17 cellular contexts compared by ENCODE assay signal in the genomic region with DNA sequence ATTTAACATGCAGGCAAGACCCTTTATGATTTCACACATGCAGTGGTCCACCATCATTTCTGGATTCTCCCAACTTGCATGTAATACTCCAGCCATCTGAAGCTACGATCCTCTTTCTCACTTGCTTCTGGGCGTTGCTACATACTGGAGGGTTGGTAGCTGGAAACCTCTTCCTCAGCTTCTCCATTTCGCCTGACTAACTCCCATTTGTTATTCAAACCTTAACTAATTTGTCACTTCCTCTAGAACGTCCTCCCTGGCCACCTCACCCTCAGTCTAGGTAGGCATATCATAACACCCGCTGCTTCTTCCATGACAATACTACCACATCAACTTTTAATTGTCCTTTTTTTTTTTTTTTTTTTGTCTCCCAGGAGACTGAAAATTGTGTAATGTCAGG.
DNase-seq lines count a peak whose midpoint lies in the region; ATAC-seq and TF ChIP-seq lines count a peak whose summit lies in the region.
"Had no signal": no experiment of that assay in that cellular context is flagged by ENCODE, and none has a peak within 500 bp of the region (broad histone marks: within the 10 kb centered on the region; RNA-seq: fewer than 3 reads in every experiment).

No MANE protein-coding gene starts in this region.

- peak overlapping the region; percentile 32 for H3K27ac Mint-ChIP-seq in activated naive CD8-positive, alpha-beta T cell treated with anti-CD3 and anti-CD28 coated beads, Interleukin-2, amount 10 ng/mL, durations not matched to agents 7 days and 5 days
- H3K27ac Mint-ChIP-seq in activated naive CD8-positive, alpha-beta T cell treated with anti-CD3 and anti-CD28 coated beads, Interleukin-2, amount 50 U/mL, for 24 hours: no peak overlapping the region
- peak overlapping the region; percentile 94 for H3K27ac Mint-ChIP-seq in WTC11
- H3K27ac Mint-ChIP-seq: activated CD4-positive, alpha-beta T cell treated with anti-CD3 and anti-CD28 coated beads, Interleukin-2, amount 10 ng/mL, durations not matched to agents 24 days and 14 days; activated T-cell treated with anti-CD3 and anti-CD28 coated beads, Interleukin-2, amount 50 U/mL, for 24 hours; CD8-positive, alpha-beta T cell had no signal

- intact Hi-C loops in transverse colon (cut with DNase I; ENCODE audit: low total_unique reads): no loop called here

- H3K9me3 ChIP-seq in iPS-15b (ENCODE audit: control insufficient read depth, insufficient read depth, low read length) (no peaks in the 10 kb centered on the region), transverse colon (no peaks in the 10 kb centered on the region)
- H3K9me3 ChIP-seq: left ventricle myocardium inferior had no signal

- CTCF ChIA-PET in WTC11 (lab: Charles Lee): interaction anchor here (0.9 to 1.8 kb wide), 4 partner anchors 10 to 160 kb away, joined by 4 to 5 read pairs (median 4); a partner anchor contains a TSS

- TF ChIP-seq EP300 in transverse colon (IDR thresholded peaks at IDR 0.05; ENCODE audit: low read depth): no peak

- H3K36me3 ChIP-seq in iPS-15b (ENCODE audit: control insufficient read depth, insufficient read depth, low read length) (no peaks in the 10 kb centered on the region), transverse colon (no peaks in the 10 kb centered on the region)
- H3K36me3 ChIP-seq: left ventricle myocardium inferior had no signal

- H3K27me3 ChIP-seq in iPS-15b (ENCODE audit: control insufficient read depth, insufficient read depth, low read length) (no peaks in the 10 kb centered on the region), transverse colon (no peaks in the 10 kb centered on the region)

- 74 to 78% methylated on average over 4 to 5 of the region's 5 CpGs for WGBS in transverse colon (ENCODE audit: low coverage in 1 of 2), 2 donors

- no peak for TF ChIP-seq POLR2A in transverse colon (IDR thresholded peaks at IDR 0.05)

- H3K27me3 Mint-ChIP-seq in activated naive CD8-positive, alpha-beta T cell treated with anti-CD3 and anti-CD28 coated beads, Interleukin-2, amount 10 ng/mL, durations not matched to agents 7 days and 5 days: peaks cover 9% of the 10 kb centered on the region
- peaks cover 4% of the 10 kb centered on the region for H3K27me3 Mint-ChIP-seq in activated naive CD8-positive, alpha-beta T cell treated with anti-CD3 and anti-CD28 coated beads, Interleukin-2, amount 50 U/mL, for 24 hours
- H3K27me3 Mint-ChIP-seq in WTC11 (ENCODE audit: low read depth): no peaks in the 10 kb centered on the region

- no peak overlapping the region for H3K4me3 Mint-ChIP-seq in activated naive CD8-positive, alpha-beta T cell treated with anti-CD3 and anti-CD28 coated beads, Interleukin-2, amount 10 ng/mL, durations not matched to agents 7 days and 5 days
- H3K4me3 Mint-ChIP-seq in activated naive CD8-positive, alpha-beta T cell treated with anti-CD3 and anti-CD28 coated beads, Interleukin-2, amount 50 U/mL, for 24 hours: no peak overlapping the region
- peak overlapping the region; percentile 2 for H3K4me3 Mint-ChIP-seq in WTC11
- H3K4me3 Mint-ChIP-seq: activated CD4-positive, alpha-beta T cell treated with anti-CD3 and anti-CD28 coated beads, Interleukin-2, amount 10 ng/mL, durations not matched to agents 24 days and 14 days; activated T-cell treated with anti-CD3 and anti-CD28 coated beads, Interleukin-2, amount 50 U/mL, for 24 hours; CD8-positive, alpha-beta T cell had no signal

- peaks cover 49% of the 10 kb centered on the region for H3K4me1 Mint-ChIP-seq in activated naive CD8-positive, alpha-beta T cell treated with anti-CD3 and anti-CD28 coated beads, Interleukin-2, amount 10 ng/mL, durations not matched to agents 7 days and 5 days
- peaks cover 44% of the 10 kb centered on the region for H3K4me1 Mint-ChIP-seq in activated naive CD8-positive, alpha-beta T cell treated with anti-CD3 and anti-CD28 coated beads, Interleukin-2, amount 50 U/mL, for 24 hours
- peaks cover 83% of the 10 kb centered on the region for H3K4me1 Mint-ChIP-seq in WTC11

- peaks cover 14% of the 10 kb centered on the region for H3K36me3 Mint-ChIP-seq in activated naive CD8-positive, alpha-beta T cell treated with anti-CD3 and anti-CD28 coated beads, Interleukin-2, amount 10 ng/mL, durations not matched to agents 7 days and 5 days
- no peaks in the 10 kb centered on the region for H3K36me3 Mint-ChIP-seq in activated naive CD8-positive, alpha-beta T cell treated with anti-CD3 and anti-CD28 coated beads, Interleukin-2, amount 50 U/mL, for 24 hours (ENCODE audit: low read depth)
- H3K36me3 Mint-ChIP-seq in WTC11: 0 out of 2 replicates have a peak, but pooled peaks cover 2% of the 10 kb centered on the region
- H3K36me3 Mint-ChIP-seq: CD8-positive, alpha-beta T cell had no signal

- TF ChIP-seq CTCF in WTC11 (IDR thresholded peaks at IDR 0.05): no peak
- no peak for TF ChIP-seq CTCF in transverse colon (IDR thresholded peaks at IDR 0.05)

- H3K4me1 ChIP-seq in iPS-15b (ENCODE audit: control insufficient read depth, insufficient read depth, low read length) (peaks cover 51% of the 10 kb centered on the region), transverse colon (peaks cover 16 to 75% (median 57%) of the 10 kb centered on the region in 4 donors)

- POLR2A ChIA-PET in activated naive CD8-positive, alpha-beta T cell treated with anti-CD3 and anti-CD28 coated beads, Interleukin-2, amount 10 ng/mL, durations not matched to agents 7 days and 5 days (lab: Charles Lee): interaction anchor here (0.9 kb wide), 1 partner anchor 15 kb away, joined by 3 read pairs; no protein-coding TSS in a partner anchor
- POLR2A ChIA-PET in WTC11 (lab: Charles Lee): interaction anchor here (0.6 to 0.7 kb wide), 2 partner anchors 39 to 574 kb away, joined by 3 to 4 read pairs; no protein-coding TSS in a partner anchor

- no peak for ATAC-seq in activated naive CD8-positive, alpha-beta T cell treated with anti-CD3 and anti-CD28 coated beads, Interleukin-2, amount 10 ng/mL, durations not matched to agents 7 days and 5 days (ENCODE audit: low read depth)
- ATAC-seq in activated naive CD8-positive, alpha-beta T cell treated with anti-CD3 and anti-CD28 coated beads, Interleukin-2, amount 50 U/mL, for 24 hours: no peak
- ATAC-seq in WTC11 (peak; percentile 87), HG03196 (IDR thresholded peaks at IDR 0.05; ENCODE audit: unreplicated experiment) (no peak), GM18861 (IDR thresholded peaks at IDR 0.05; ENCODE audit: unreplicated experiment) (no peak), HG03159 (IDR thresholded peaks at IDR 0.05; ENCODE audit: unreplicated experiment) (no peak)
- ATAC-seq: CD8-positive, alpha-beta T cell had no signal

- H3K9ac ChIP-seq in iPS-15b (ENCODE audit: low read depth, low read length): no peak overlapping the region

- H3K27ac ChIP-seq in transverse colon: peak overlapping the region; percentile 40 to 58 (median 46)

- H3K4me3 ChIP-seq in iPS-15b (ENCODE audit: low read depth, low read length): peak overlapping the region; percentile 9
- H3K4me3 ChIP-seq in transverse colon: no peak overlapping the region
- H3K4me3 ChIP-seq: left ventricle myocardium inferior had no signal

- no peak for DNase-seq in activated naive CD8-positive, alpha-beta T cell treated with anti-CD3 and anti-CD28 coated beads, Interleukin-2, amount 10 ng/mL, durations not matched to agents 7 days and 5 days
- no peak for DNase-seq in activated naive CD8-positive, alpha-beta T cell treated with anti-CD3 and anti-CD28 coated beads, Interleukin-2, amount 50 U/mL, for 24 hours
- DNase-seq in WTC11 (ENCODE audit: low spot score) (no peak), transverse colon (no peak)
- DNase-seq: activated CD4-positive, alpha-beta T cell treated with anti-CD3 and anti-CD28 coated beads, Interleukin-2, amount 10 ng/mL, durations not matched to agents 24 days and 14 days; activated T-cell treated with anti-CD3 and anti-CD28 coated beads, Interleukin-2, amount 50 U/mL, for 24 hours; CD8-positive, alpha-beta T cell; EL; head of caudate nucleus; left ventricle myocardium inferior; NCI-H2029 treated with DMSO at 0.1 percent for 48 hours; NCI-H526 treated with DMSO at 0.1 percent for 48 hours; T-helper 2 cell had no signal

- in situ Hi-C loops in transverse colon (cut with MboI; ENCODE audit: low pct_ligation_motif_present in 1 of 4, low pct_unique_long_range_greater_than_20kb in 1 of 4, low sequenced_read_pairs in 3 of 4): no loop called here

- peaks cover 4% of the 10 kb centered on the region for H3K9me3 Mint-ChIP-seq in activated naive CD8-positive, alpha-beta T cell treated with anti-CD3 and anti-CD28 coated beads, Interleukin-2, amount 10 ng/mL, durations not matched to agents 7 days and 5 days
- H3K9me3 Mint-ChIP-seq in activated naive CD8-positive, alpha-beta T cell treated with anti-CD3 and anti-CD28 coated beads, Interleukin-2, amount 50 U/mL, for 24 hours: no peaks in the 10 kb centered on the region
- peaks cover 6% of the 10 kb centered on the region; the same call in 1 of the 2 replicates for H3K9me3 Mint-ChIP-seq in WTC11
- H3K9me3 Mint-ChIP-seq: activated CD4-positive, alpha-beta T cell treated with anti-CD3 and anti-CD28 coated beads, Interleukin-2, amount 10 ng/mL, durations not matched to agents 24 days and 14 days; activated T-cell treated with anti-CD3 and anti-CD28 coated beads, Interleukin-2, amount 50 U/mL, for 24 hours; CD8-positive, alpha-beta T cell had no signal
